ENCODE assay signal across 8 cellular contexts in the genomic region with DNA sequence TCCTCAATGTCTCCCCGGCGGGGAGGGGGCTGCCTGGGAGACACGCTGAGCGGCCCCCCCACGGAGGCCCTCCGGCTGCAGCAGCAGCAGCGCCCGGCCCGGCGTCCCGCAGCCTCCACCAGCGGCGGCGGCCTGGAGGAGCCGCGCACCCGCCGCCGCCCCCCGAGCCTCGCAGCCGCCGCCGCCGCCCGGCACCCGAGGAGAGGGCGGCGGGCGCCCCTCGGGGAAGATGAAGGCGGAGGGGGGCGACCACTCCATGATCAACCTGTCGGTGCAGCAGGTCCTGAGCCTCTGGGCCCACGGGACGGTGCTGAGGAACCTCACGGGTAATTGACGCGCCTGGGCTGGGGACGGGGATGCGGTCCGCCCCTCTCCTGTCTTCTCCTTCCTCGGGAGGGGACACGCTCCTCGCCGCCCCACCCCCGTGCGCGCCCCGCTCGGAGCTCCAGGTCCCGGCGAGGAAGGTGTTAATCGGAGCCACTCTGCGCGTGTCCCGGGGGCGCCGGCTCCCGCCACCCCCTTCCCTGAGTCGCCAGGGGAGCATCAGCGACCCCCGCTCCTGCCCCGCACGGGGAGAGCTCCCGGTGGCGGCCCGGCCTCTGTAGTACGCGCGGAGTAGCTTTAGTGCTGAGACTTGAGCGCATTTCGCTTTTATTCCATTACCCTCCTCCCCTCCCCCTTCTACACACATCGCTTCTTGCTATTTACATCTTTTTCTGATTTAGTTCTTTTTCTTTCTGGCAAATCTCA. TPM values are rescaled to one million over a fixed set of nuclear protein-coding genes. Genes with fewer than 3 reads are reported as not detected.
DNase-seq lines count a peak whose midpoint lies in the region; ATAC-seq and TF ChIP-seq lines count a peak whose summit lies in the region.

No MANE protein-coding gene starts in this region.

- POLR2A ChIA-PET in WTC11 (lab: Charles Lee) = interaction anchor here (0.7 to 1.0 kb wide), 2 partner anchors 13 to 391 kb away, joined by 3 to 7 read pairs; no protein-coding TSS in a partner anchor

- DNase-seq in WTC11 (ENCODE audit: low spot score) = peak; percentile 36
- peak; percentile 28 for DNase-seq in choroid plexus epithelial cell (ENCODE audit: low read depth)
- DNase-seq in left lobe of liver (ENCODE audit: low spot score) = peak; percentile 57
- DNase-seq in stimulated activated CD4-positive, alpha-beta T cell treated with anti-CD3 and anti-CD28 coated beads, Interleukin-4, amount 100 ng/mL, for 1 hour = peak; percentile 31
- DNase-seq in HT-29 (ENCODE audit: low spot score) = no peak

- H3K27me3 ChIP-seq in DOHH2 (ENCODE audit: control insufficient read depth, low read length) (no peaks in the 10 kb centered on the region), HUES64 (ENCODE audit: insufficient read depth, low read length) (peaks cover 55% of the 10 kb centered on the region)

- peak overlapping the region; percentile 65 for H3K4me3 Mint-ChIP-seq in WTC11

- H4K20me1 ChIP-seq in DOHH2 (ENCODE audit: control insufficient read depth, insufficient read depth, low read depth, low read length) = no peaks in the 10 kb centered on the region

- under 1% methylated on average over 74 of the region's 74 CpGs for WGBS in HUES64

- no peaks in the 10 kb centered on the region for H3K36me3 ChIP-seq in DOHH2 (ENCODE audit: control insufficient read depth, low read length)
- H3K36me3 ChIP-seq in HUES64 (ENCODE audit: insufficient read depth, low read length) = no peaks in the 10 kb centered on the region

- peaks cover 18% of the 10 kb centered on the region for H3K4me1 Mint-ChIP-seq in WTC11

- CTCF ChIA-PET in WTC11 (lab: Charles Lee) = interaction anchor here (0.6 to 1.3 kb wide), 7 partner anchors 15 to 929 kb away, joined by 3 to 8 read pairs (median 3); no protein-coding TSS in a partner anchor

- H3K79me2 ChIP-seq in DOHH2 (ENCODE audit: control insufficient read depth, low read length) = peaks cover 42% of the 10 kb centered on the region

- no peak overlapping the region for H3K27ac Mint-ChIP-seq in WTC11

- no peaks in the 10 kb centered on the region for H3K9me3 Mint-ChIP-seq in WTC11

- peaks cover 20% of the 10 kb centered on the region for H3K27me3 Mint-ChIP-seq in WTC11 (ENCODE audit: low read depth)

- no peaks in the 10 kb centered on the region for H3K36me3 Mint-ChIP-seq in WTC11

- H3K9me3 ChIP-seq in DOHH2 (ENCODE audit: control insufficient read depth, insufficient read depth, low read length) = no peaks in the 10 kb centered on the region
- no peaks in the 10 kb centered on the region for H3K9me3 ChIP-seq in HUES64 (ENCODE audit: insufficient read depth, low read depth, low read length)

- H3K4me1 ChIP-seq in DOHH2 (ENCODE audit: control insufficient read depth, low read length) (peaks cover 26% of the 10 kb centered on the region), HUES64 (ENCODE audit: insufficient read depth, low read length) (peaks cover 12% of the 10 kb centered on the region; the same call in 1 of the 2 replicates)

- peak overlapping the region; percentile 76 for H3K4me2 ChIP-seq in DOHH2 (ENCODE audit: low read length)

- TF ChIP-seq CTCF in DOHH2 (IDR thresholded peaks at IDR 0.05; ENCODE audit: low read depth, low read length, poor library complexity, severe bottlenecking) (no peak), WTC11 (IDR thresholded peaks at IDR 0.05) (no peak), choroid plexus epithelial cell (conservative IDR thresholded peaks at IDR 0.05; ENCODE audit: low read depth, low read length) (no peak)

- 0 out of 2 replicates have a peak, but pooled peaks cover 5% of the 10 kb centered on the region for H3F3A ChIP-seq in DOHH2 (ENCODE audit: control insufficient read depth, insufficient read depth)

- ATAC-seq in GM21390 (IDR thresholded peaks at IDR 0.05; ENCODE audit: unreplicated experiment) (peak; percentile 20), WTC11 (peak; percentile 41), left lobe of liver (peak; percentile 17)

- H3K9ac ChIP-seq in HUES64 (ENCODE audit: low read depth, low read length) = peak overlapping the region; percentile 54; the same call in 1 of the 2 replicates

- H3K27ac ChIP-seq in DOHH2 (ENCODE audit: low read depth, low read length) (peak overlapping the region; percentile 39), HUES64 (ENCODE audit: low read depth, low read length) (no peak overlapping the region)

- H3K9me2 ChIP-seq in DOHH2 (replicated peaks; ENCODE audit: control insufficient read depth, low read length) = no peaks in the 10 kb centered on the region

- H3K4me3 ChIP-seq in DOHH2 (ENCODE audit: low read length) (peak overlapping the region; percentile 89), HUES64 (ENCODE audit: low read length) (peak overlapping the region; percentile 78), choroid plexus epithelial cell (ENCODE audit: low read depth, low read length) (peak overlapping the region; percentile 65)

TF ChIP-seq in WTC11, 78 proteins besides CTCF, POLR2A, EP300 and RAD21 (continues in another document):
- TF ChIP-seq ERG (CRISPR knock-in tag; IDR thresholded peaks at IDR 0.05) = no peak
- 0 out of 2 replicates have a peak, but pooled peaks have one; percentile 18 for TF ChIP-seq FOXK1 (CRISPR knock-in tag; IDR thresholded peaks at IDR 0.05)
- TF ChIP-seq, protein P1, sequence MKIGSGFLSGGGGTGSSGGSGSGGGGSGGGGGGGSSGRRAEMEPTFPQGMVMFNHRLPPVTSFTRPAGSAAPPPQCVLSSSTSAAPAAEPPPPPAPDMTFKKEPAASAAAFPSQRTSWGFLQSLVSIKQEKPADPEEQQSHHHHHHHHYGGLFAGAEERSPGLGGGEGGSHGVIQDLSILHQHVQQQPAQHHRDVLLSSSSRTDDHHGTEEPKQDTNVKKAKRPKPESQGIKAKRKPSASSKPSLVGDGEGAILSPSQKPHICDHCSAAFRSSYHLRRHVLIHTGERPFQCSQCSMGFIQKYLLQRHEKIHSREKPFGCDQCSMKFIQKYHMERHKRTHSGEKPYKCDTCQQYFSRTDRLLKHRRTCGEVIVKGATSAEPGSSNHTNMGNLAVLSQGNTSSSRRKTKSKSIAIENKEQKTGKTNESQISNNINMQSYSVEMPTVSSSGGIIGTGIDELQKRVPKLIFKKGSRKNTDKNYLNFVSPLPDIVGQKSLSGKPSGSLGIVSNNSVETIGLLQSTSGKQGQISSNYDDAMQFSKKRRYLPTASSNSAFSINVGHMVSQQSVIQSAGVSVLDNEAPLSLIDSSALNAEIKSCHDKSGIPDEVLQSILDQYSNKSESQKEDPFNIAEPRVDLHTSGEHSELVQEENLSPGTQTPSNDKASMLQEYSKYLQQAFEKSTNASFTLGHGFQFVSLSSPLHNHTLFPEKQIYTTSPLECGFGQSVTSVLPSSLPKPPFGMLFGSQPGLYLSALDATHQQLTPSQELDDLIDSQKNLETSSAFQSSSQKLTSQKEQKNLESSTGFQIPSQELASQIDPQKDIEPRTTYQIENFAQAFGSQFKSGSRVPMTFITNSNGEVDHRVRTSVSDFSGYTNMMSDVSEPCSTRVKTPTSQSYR (CRISPR knock-in tag; IDR thresholded peaks at IDR 0.05) = no peak
- no peak for TF ChIP-seq ZSCAN18 (CRISPR knock-in tag; IDR thresholded peaks at IDR 0.05)
- no peak for TF ChIP-seq GRHL2 (CRISPR knock-in tag; IDR thresholded peaks at IDR 0.05; ENCODE audit: insufficient replicate concordance, severe bottlenecking)
- TF ChIP-seq, protein P2, sequence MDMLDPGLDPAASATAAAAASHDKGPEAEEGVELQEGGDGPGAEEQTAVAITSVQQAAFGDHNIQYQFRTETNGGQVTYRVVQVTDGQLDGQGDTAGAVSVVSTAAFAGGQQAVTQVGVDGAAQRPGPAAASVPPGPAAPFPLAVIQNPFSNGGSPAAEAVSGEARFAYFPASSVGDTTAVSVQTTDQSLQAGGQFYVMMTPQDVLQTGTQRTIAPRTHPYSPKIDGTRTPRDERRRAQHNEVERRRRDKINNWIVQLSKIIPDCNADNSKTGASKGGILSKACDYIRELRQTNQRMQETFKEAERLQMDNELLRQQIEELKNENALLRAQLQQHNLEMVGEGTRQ (CRISPR knock-in tag; IDR thresholded peaks at IDR 0.05) = no peak
- TF ChIP-seq CDX4 (CRISPR knock-in tag; IDR thresholded peaks at IDR 0.05; ENCODE audit: borderline replicate concordance) = no peak
- peak; percentile 20; the same call in 1 of the 2 replicates for TF ChIP-seq ZNF423 (CRISPR knock-in tag; IDR thresholded peaks at IDR 0.05)
- TF ChIP-seq SMAD4 (CRISPR knock-in tag; IDR thresholded peaks at IDR 0.05) = no peak

RNA-seq across cellular contexts. Expression of gene TMEM170B, which starts 0.7 kb away (rescaled TPM):
- 3.7 TPM for polyA plus RNA-seq in HUES64 (2013, experiment 1 of 2)
- polyA plus RNA-seq in HUES64 (2013, experiment 2 of 2) = 6.1 TPM
- total RNA-seq in WTC11 (2021) (3.5 to 5.4 TPM (median 5.2 TPM) in 3 replicates), left lobe of liver (4.3 TPM)
- 0.42 and 0.56 TPM in 2 replicates for total RNA-seq in HT-29 (2014; rRNA removed; shearing (Covaris generic))
